1 cellular context compared by ENCODE assay signal in genomic region chr13:51811046-51811445, GRCh38.
TF ChIP-seq lines count a peak whose summit lies in the region.

No MANE protein-coding gene starts in this region.

TF ChIP-seq in GM23338, 12 proteins besides CTCF, POLR2A, EP300 and RAD21 (continued from another document):
- TF ChIP-seq ETS1 (IDR thresholded peaks at IDR 0.05) (no peak), ZNF114 (CRISPR knock-in tag; IDR thresholded peaks at IDR 0.05) (no peak), REST (IDR thresholded peaks at IDR 0.05; ENCODE audit: unreplicated experiment) (no peak), STAT1 (IDR thresholded peaks at IDR 0.05; ENCODE audit: unreplicated experiment) (no peak), EZH2phosphoT487 (IDR thresholded peaks at IDR 0.05; ENCODE audit: unreplicated experiment) (no peak), ZNF462 (CRISPR knock-in tag; IDR thresholded peaks at IDR 0.05) (no peak)
